Comparison of ENCODE assay signal across 8 cellular contexts in genomic region chr19:18007939-18008673, GRCh38. TPM values are rescaled to one million over a fixed set of nuclear protein-coding genes. Genes with fewer than 3 reads are reported as not detected.
DNase-seq lines count a peak whose midpoint lies in the region; ATAC-seq and TF ChIP-seq lines count a peak whose summit lies in the region.

TSS of gene ARRDC2 (plus strand) at chr19:18008170. CDS start at chr19:18008311, 141 bp downstream.

- H3K9ac ChIP-seq in MM.1S (ENCODE audit: low read length): no peak within 1 kb of the TSS

- CTCF ChIA-PET in AG04449 (lab: Yijun Ruan, JAX): interaction anchor here (0.7 to 18.1 kb wide), 19 partner anchors 9 to 244 kb away, joined by 3 to 666 read pairs (median 8); partner anchors contain the start of genes CCDC124, MAST3 and PIK3R2

- H3K27ac ChIP-seq in MM.1S (ENCODE audit: low read length) (no peak within 1 kb of the TSS), ascending aorta (peak within 1 kb of the TSS; percentile 71 to 88), right cardiac atrium (ENCODE audit: low read length) (peak within 1 kb of the TSS; percentile 49), psoas muscle (peak within 1 kb of the TSS; percentile 97), upper lobe of right lung (peak within 1 kb of the TSS; percentile 89)

- POLR2A ChIA-PET in AG04449 (lab: Yijun Ruan, JAX): interaction anchor here (0.8 kb wide), 1 partner anchor 149 kb away, joined by 3 read pairs; the partner anchor contains the start of gene RPL18A

- H3K36me3 Mint-ChIP-seq in T-helper 2 cell treated with Interferon-gamma antibody and Interleukin-4, amounts not matched to agents 5 μg/mL and 100 μg/mL, for 36 hours (ENCODE audit: low read depth): peaks cover 33% of the 10 kb centered on the region

- H3K4me1 Mint-ChIP-seq in T-helper 2 cell treated with Interferon-gamma antibody and Interleukin-4, amounts not matched to agents 5 μg/mL and 100 μg/mL, for 36 hours (ENCODE audit: low read depth): peaks cover 28% of the 10 kb centered on the region

- peak within 1 kb of the TSS; percentile 55 for H2AFZ ChIP-seq in MM.1S (ENCODE audit: low read length)

- peak within 1 kb of the TSS; percentile 92 for H3K4me3 Mint-ChIP-seq in T-helper 2 cell treated with Interferon-gamma antibody and Interleukin-4, amounts not matched to agents 5 μg/mL and 100 μg/mL, for 36 hours

- 12% methylated on average over 91 of the region's 91 CpGs for WGBS in right cardiac atrium
- WGBS in psoas muscle, 3 donors: 6 to 18% (median 10%) methylated on average over 63 to 91 of the region's 91 CpGs

- H3K9me3 Mint-ChIP-seq in T-helper 2 cell treated with Interferon-gamma antibody and Interleukin-4, amounts not matched to agents 5 μg/mL and 100 μg/mL, for 36 hours: no peaks in the 10 kb centered on the region

- H3K4me2 ChIP-seq in MM.1S (ENCODE audit: low read depth, low read length): peak within 1 kb of the TSS; percentile 82

- H3K4me3 ChIP-seq in AG04449 (ENCODE audit: low read depth, low read length) (peak within 1 kb of the TSS; percentile 60), MM.1S (ENCODE audit: low read length) (peak within 1 kb of the TSS; percentile 44), ascending aorta (peak within 1 kb of the TSS; percentile 50 to 78), right cardiac atrium (ENCODE audit: low read length) (peak within 1 kb of the TSS; percentile 58), psoas muscle (peak within 1 kb of the TSS; percentile 85), upper lobe of right lung (peak within 1 kb of the TSS; percentile 65)

- H3K27me3 ChIP-seq in MM.1S (replicated peaks; ENCODE audit: insufficient read depth, low read length) (peaks cover 59% of the 10 kb centered on the region), ascending aorta (no peaks in the 10 kb centered on the region), right cardiac atrium (ENCODE audit: control insufficient read depth, insufficient read depth) (no peaks in the 10 kb centered on the region), psoas muscle (ENCODE audit: insufficient read depth in 3 of 3, low read length in 2 of 3) (peaks cover 0 to 3% (median 0%) of the 10 kb centered on the region in 3 donors), upper lobe of right lung (no peaks in the 10 kb centered on the region)

- H3K27me3 Mint-ChIP-seq in T-helper 2 cell treated with Interferon-gamma antibody and Interleukin-4, amounts not matched to agents 5 μg/mL and 100 μg/mL, for 36 hours (ENCODE audit: low read depth): no peaks in the 10 kb centered on the region

- 0 out of 2 replicates have a peak, but pooled peaks cover 4% of the 10 kb centered on the region for H3K4me1 ChIP-seq in MM.1S (ENCODE audit: low read length)
- peaks cover 5 to 11% of the 10 kb centered on the region in 2 donors for H3K4me1 ChIP-seq in ascending aorta
- no peaks in the 10 kb centered on the region for H3K4me1 ChIP-seq in right cardiac atrium (ENCODE audit: control insufficient read depth, insufficient read depth, low read length)
- H3K4me1 ChIP-seq in psoas muscle: peaks cover 33% of the 10 kb centered on the region
- peaks cover 15% of the 10 kb centered on the region for H3K4me1 ChIP-seq in upper lobe of right lung

- no peaks in the 10 kb centered on the region for H3K9me2 ChIP-seq in MM.1S (replicated peaks; ENCODE audit: insufficient read depth, low read length)

- peak within 1 kb of the TSS; percentile 86 for H3K27ac Mint-ChIP-seq in T-helper 2 cell treated with Interferon-gamma antibody and Interleukin-4, amounts not matched to agents 5 μg/mL and 100 μg/mL, for 36 hours

- no peaks in the 10 kb centered on the region for H3F3A ChIP-seq in MM.1S (ENCODE audit: insufficient read depth, low read length)

- ATAC-seq in GM19397 (IDR thresholded peaks at IDR 0.05; ENCODE audit: unreplicated experiment) (peak; percentile 57), right cardiac atrium (peak; percentile 92 to 93), psoas muscle (peak; percentile 75 to 83 (median 80)), upper lobe of right lung (peak; percentile 88)

- H3K36me3 ChIP-seq in MM.1S (replicated peaks; ENCODE audit: insufficient read depth, low read length) (no peaks in the 10 kb centered on the region), ascending aorta (peaks cover 37 to 46% of the 10 kb centered on the region in 2 donors), psoas muscle (ENCODE audit: insufficient read depth in 1 of 2, low read depth in 1 of 2) (peaks cover 6 to 42% of the 10 kb centered on the region in 2 donors), upper lobe of right lung (peaks cover 45% of the 10 kb centered on the region)

- TF ChIP-seq CTCF in AG04449 (IDR thresholded peaks at IDR 0.05; ENCODE audit: insufficient read depth, low read length, missing control alignments): no peak
- TF ChIP-seq CTCF in MM.1S (IDR thresholded peaks at IDR 0.05; ENCODE audit: low read length): no peak
- TF ChIP-seq CTCF in ascending aorta (IDR thresholded peaks at IDR 0.05): no peak
- TF ChIP-seq CTCF in psoas muscle (IDR thresholded peaks at IDR 0.05): no peak
- TF ChIP-seq CTCF in upper lobe of right lung (IDR thresholded peaks at IDR 0.05): no peak

- DNase-seq in AG04449 (ENCODE audit: low read depth, low spot score) (no peak), MM.1S (peak; percentile 73), ascending aorta (ENCODE audit: low spot score in 2 of 2) (peak; percentile 78 to 95), right cardiac atrium (peak; percentile 94 to 97 (median 96)), psoas muscle (peak; percentile 93 to 97), upper lobe of right lung (peak; percentile 94)
- peak; percentile 86 for DNase-seq in T-helper 2 cell treated with Interferon-gamma antibody and Interleukin-4, amounts not matched to agents 5 μg/mL and 100 μg/mL, for 36 hours (ENCODE audit: low spot score)

- no peaks in the 10 kb centered on the region for H3K79me2 ChIP-seq in MM.1S (ENCODE audit: low read length)

- H3K9me3 ChIP-seq in MM.1S (replicated peaks; ENCODE audit: insufficient read depth, low read length) (no peaks in the 10 kb centered on the region), ascending aorta (no peaks in the 10 kb centered on the region), right cardiac atrium (ENCODE audit: control insufficient read depth, low read length) (no peaks in the 10 kb centered on the region), psoas muscle (no peaks in the 10 kb centered on the region), upper lobe of right lung (no peaks in the 10 kb centered on the region)

- H4K20me1 ChIP-seq in MM.1S (ENCODE audit: insufficient read depth, low read length): no peaks in the 10 kb centered on the region

- intact Hi-C loops in ascending aorta (cut with DNase I): loop anchor here (1.0 to 5.0 kb wide), 4 partner anchors 13 to 153 kb away; no protein-coding TSS in a partner anchor
- intact Hi-C loops in right cardiac atrium (cut with DNase I): loop anchor here (1.0 to 2.0 kb wide), 2 partner anchors 50 to 51 kb away; no protein-coding TSS in a partner anchor
- intact Hi-C loops in psoas muscle (cut with DNase I): loop anchor here (1.0 to 10.0 kb wide), 2 partner anchors 50 to 147 kb away; partner anchors contain the start of gene PIK3R2 (in 1 of the 2)
- intact Hi-C loops in upper lobe of right lung (cut with DNase I): loop anchor here (2.0 kb wide), 1 partner anchor 51 kb away; no protein-coding TSS in a partner anchor

RNA-seq across cellular contexts. Expression of gene ARRDC2, which starts in this region (rescaled TPM):
- total RNA-seq in ascending aorta: 443 TPM
- 10 to 100 TPM; 14.2 to 20.5 (median 18.0) TPM for total RNA-seq in right cardiac atrium
- 24.7 TPM for polyA plus RNA-seq in right cardiac atrium
- total RNA-seq in psoas muscle: 100 to 1,000 TPM in 2 of 4 donors, 10 to 100 TPM in 2; 43.4 to 399 (median 98.4) TPM
- 100 to 1,000 TPM; 173 to 294 (median 281) TPM for polyA plus RNA-seq in psoas muscle
- total RNA-seq in upper lobe of right lung: 82.7 TPM
